In the genomic region with DNA sequence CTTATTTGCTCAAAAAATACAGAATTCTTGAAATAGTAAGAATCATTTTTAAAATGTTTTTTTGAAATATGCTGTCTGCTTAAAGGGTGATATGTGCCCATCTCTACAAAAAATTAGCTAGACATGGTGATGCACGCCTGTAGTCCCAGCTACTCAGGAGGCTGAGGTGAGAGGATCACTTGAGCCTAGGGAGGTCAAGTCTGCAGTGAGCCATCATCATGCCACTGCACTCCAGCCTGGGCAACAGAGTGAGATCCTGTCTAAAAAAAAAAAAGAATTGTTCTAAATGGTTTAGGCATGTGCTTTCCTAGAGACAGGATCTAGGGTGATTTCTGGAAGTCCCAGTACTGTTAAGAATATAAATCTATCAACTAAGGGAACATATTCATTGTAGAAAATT, we compare ENCODE assay signal across 21 cellular contexts.
DNase-seq lines count a peak whose midpoint lies in the region; ATAC-seq, FAIRE-seq and TF ChIP-seq lines count a peak whose summit lies in the region.
"Had no signal": no experiment of that assay in that cellular context is flagged by ENCODE, and none has a peak within 500 bp of the region (broad histone marks: within the 10 kb centered on the region; RNA-seq: fewer than 3 reads in every experiment).

No MANE protein-coding gene starts in this region.

- no peak overlapping the region for H3K18ac ChIP-seq in mesenchymal stem cell (ENCODE audit: low read depth in 1 of 2, low read length in 2 of 2)

- no peak overlapping the region for H4K91ac ChIP-seq in mesenchymal stem cell (ENCODE audit: low read length)

- H3K9me3 ChIP-seq in mesenchymal stem cell (ENCODE audit: control insufficient read depth, low read length), result no peaks in the 10 kb centered on the region
- H3K9me3 ChIP-seq: SK-N-SH had no signal

- peaks cover 4% of the 10 kb centered on the region in 2 experiments for H3K36me3 ChIP-seq in mesenchymal stem cell (ENCODE audit: control insufficient read depth in 1 of 2, insufficient read depth in 2 of 2, low read depth in 1 of 2, low read length in 2 of 2)
- H3K36me3 ChIP-seq: lower lobe of right lung, transverse colon had no signal

- no peak overlapping the region for H2BK12ac ChIP-seq in mesenchymal stem cell (ENCODE audit: low read length in 2 of 2)

- no peak for FAIRE-seq in H54 (lab: Jason Lieb, UNC)

- H3K4ac ChIP-seq in mesenchymal stem cell (ENCODE audit: low read depth in 1 of 2, low read length in 2 of 2), result no peak overlapping the region

- no peak overlapping the region for H3K23ac ChIP-seq in mesenchymal stem cell (ENCODE audit: low read length in 2 of 2)

- H2BK5ac ChIP-seq in mesenchymal stem cell (ENCODE audit: low read depth, low read length, poor library complexity, severe bottlenecking), result no peak overlapping the region

- H3K14ac ChIP-seq in mesenchymal stem cell (ENCODE audit: low read length in 2 of 2), result no peak overlapping the region

- H2BK15ac ChIP-seq in mesenchymal stem cell (ENCODE audit: low read depth, poor library complexity, severe bottlenecking), result no peak overlapping the region

- no peak overlapping the region for H2AFZ ChIP-seq in mesenchymal stem cell (ENCODE audit: low read depth, low read length)

- WGBS in mesenchymal stem cell, result 98% methylated on average over 1 of the region's 1 CpG

- H3K4me2 ChIP-seq in mesenchymal stem cell (ENCODE audit: low read length, poor library complexity, severe bottlenecking), result no peak overlapping the region
- H3K4me2 ChIP-seq: KMS-11, SK-N-SH had no signal

- no peak overlapping the region for H4K8ac ChIP-seq in mesenchymal stem cell (ENCODE audit: low read length)

- DNase-seq in mesenchymal stem cell (no peak), hypothalamus (lab: John Stamatoyannopoulos, UW) (no peak), NCI-H226 (no peak), islet precursor cell (no peak), H54 (ENCODE audit: insufficient read length, low spot score) (no peak)
- DNase-seq: activated CD4-positive, CD25-positive, alpha-beta regulatory T cell; activated CD8-positive, alpha-beta memory T cell treated with anti-CD3 and anti-CD28 coated beads for 24 hours; activated T-cell treated with anti-CD3 and anti-CD28 coated beads, Interleukin-2, amount 50 U/mL, for 72 hours; CD8-positive, alpha-beta memory T cell; DMS79 treated with DMSO at 0.1 percent for 48 hours; lower lobe of right lung; NCI-H1048; nucleus accumbens; SK-N-SH; stimulated activated naive CD4-positive, alpha-beta T cell; T-helper 9 cell; transverse colon had no signal

- H2AK5ac ChIP-seq in mesenchymal stem cell (ENCODE audit: low read length, severe bottlenecking), result no peak overlapping the region

- no peaks in the 10 kb centered on the region for H3K79me1 ChIP-seq in mesenchymal stem cell (replicated peaks; ENCODE audit: low read length, poor library complexity, severe bottlenecking)

- H3K27ac ChIP-seq in mesenchymal stem cell (ENCODE audit: low read length, poor library complexity, severe bottlenecking), result no peak overlapping the region
- H3K27ac ChIP-seq: KMS-11, transverse colon had no signal

- no peaks in the 10 kb centered on the region for H3K27me3 ChIP-seq in mesenchymal stem cell (ENCODE audit: control insufficient read depth in 1 of 2, insufficient read depth in 1 of 2, low read length in 2 of 2)
- H3K27me3 ChIP-seq: transverse colon had no signal

- TF ChIP-seq POLR2A in H54 (IDR thresholded peaks at IDR 0.05; ENCODE audit: low read depth, low read length), result no peak

- peak overlapping the region; percentile 73 for H3K9ac ChIP-seq in mesenchymal stem cell (ENCODE audit: low read length)
- H3K9ac ChIP-seq: KMS-11, SK-N-SH had no signal

- no peak overlapping the region for H3K4me3 ChIP-seq in mesenchymal stem cell (ENCODE audit: insufficient read depth in 1 of 2, low read depth in 1 of 2, low read length in 2 of 2)
- H3K4me3 ChIP-seq: lower lobe of right lung, transverse colon had no signal

- ATAC-seq in GM18907 (IDR thresholded peaks at IDR 0.05; ENCODE audit: unreplicated experiment) (peak; percentile 27), GM21825 (IDR thresholded peaks at IDR 0.05; ENCODE audit: unreplicated experiment) (peak; percentile 11), HG03378 (IDR thresholded peaks at IDR 0.05; ENCODE audit: unreplicated experiment) (peak; percentile 18)
- ATAC-seq: lower lobe of right lung had no signal

- H3K4me1 ChIP-seq in mesenchymal stem cell (ENCODE audit: control insufficient read depth, insufficient read depth, low read depth, low read length), result no peaks in the 10 kb centered on the region
- H3K4me1 ChIP-seq: transverse colon had no signal

- H2BK120ac ChIP-seq in mesenchymal stem cell (ENCODE audit: low read depth, low read length), result no peak overlapping the region
